1 cellular context compared by ENCODE assay signal in the genomic region with DNA sequence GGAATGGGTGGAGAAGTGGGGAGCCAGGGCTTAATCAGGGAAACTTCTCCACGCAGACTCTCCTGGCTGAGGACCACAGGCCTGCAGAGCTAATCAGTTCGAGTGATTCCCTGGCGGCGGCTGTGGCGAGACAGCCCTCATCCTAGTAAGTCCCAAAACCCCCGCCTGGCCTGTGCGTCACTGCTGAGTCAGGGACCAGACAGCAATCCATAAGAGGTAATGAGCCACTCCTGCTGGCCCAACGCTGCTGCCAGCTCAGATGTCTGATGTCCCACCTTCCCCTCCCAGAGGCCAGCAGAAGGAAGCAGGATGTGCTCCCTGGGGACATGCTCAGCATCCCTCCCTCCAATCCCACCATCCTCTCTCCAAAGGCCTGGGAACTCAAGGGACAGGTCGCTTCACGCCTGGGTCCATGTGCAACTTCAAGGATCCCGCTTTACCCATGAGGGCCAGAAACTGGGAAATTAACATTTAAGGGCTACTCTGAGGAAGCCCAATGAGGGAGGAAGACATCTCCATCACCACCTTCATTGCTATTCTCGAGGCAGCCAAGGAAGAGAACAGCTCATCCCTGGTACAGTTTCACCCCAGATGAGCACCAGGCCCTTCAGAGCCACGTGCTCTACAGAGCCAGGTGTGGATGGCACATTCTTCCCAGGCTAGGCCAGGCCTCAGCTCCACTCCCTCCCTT.
TF ChIP-seq lines count a peak whose summit lies in the region.

No MANE protein-coding gene starts in this region.

TF ChIP-seq in SK-N-SH treated with all-trans-retinoic acid at 6 μM for 48 hours, 23 proteins besides CTCF, POLR2A, EP300 and RAD21:
- TF ChIP-seq TCF4 (CRISPR knock-in tag; IDR thresholded peaks at IDR 0.05; ENCODE audit: borderline replicate concordance), result no peak
- TF ChIP-seq SNAI2 (CRISPR knock-in tag; IDR thresholded peaks at IDR 0.05), result no peak
- no peak for TF ChIP-seq ZFP30 (CRISPR knock-in tag; IDR thresholded peaks at IDR 0.05)
- no peak for TF ChIP-seq ESRRG (CRISPR knock-in tag; IDR thresholded peaks at IDR 0.05)
